ENCODE assay signal across 16 cellular contexts in the genomic region with DNA sequence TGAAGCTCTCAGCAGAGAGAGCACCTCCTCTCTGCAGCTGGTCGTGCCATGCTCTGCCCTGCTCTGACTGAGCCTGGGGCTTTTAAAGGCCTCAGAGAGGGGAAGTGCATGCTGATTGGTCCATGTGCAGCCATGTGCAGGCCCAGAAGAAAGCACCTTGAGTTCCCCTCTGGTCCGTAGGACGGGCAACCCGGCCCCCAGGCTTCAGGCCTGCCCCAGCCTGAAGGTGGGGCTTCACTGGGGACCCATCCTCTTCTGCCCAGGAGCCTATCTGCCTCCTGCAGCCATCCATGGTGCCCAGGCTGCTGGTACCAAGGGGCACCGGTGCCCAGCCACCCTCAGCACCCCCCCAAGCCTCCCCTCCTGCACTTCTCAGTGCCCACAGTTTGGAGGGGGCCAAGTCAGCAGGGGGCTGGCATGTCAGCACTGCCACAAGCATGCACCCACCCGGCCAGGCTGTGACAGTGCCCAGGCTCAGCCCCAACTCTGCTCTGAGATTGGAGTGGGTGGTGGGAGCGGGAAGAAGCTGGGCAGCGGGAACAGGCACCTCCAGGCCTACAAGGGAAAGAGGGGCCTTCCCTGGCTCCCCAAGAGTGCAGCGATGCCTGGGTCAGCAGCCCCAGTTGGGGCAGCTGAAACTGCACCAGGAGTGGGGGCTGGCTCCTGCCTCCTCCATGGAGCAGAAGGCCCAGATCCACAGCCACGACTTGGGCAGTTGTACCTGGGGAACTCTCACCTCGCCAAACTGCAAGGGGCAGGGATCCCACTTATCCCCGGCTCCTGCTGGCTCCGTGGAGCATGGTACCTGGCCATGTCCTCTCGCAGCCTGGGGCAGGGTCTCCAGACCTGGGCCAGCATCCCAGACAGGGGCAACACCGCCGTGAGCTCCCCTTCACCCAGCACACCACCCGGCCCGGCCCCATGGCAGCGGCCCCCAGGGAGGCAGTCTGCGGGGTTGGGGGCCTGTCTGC. TPM values are rescaled to one million over a fixed set of nuclear protein-coding genes. Genes with fewer than 3 reads are reported as not detected.
A peak's percentile ranks its signal among the peaks of the same experiment; 100 is the strongest.
DNase-seq lines count a peak whose midpoint lies in the region; ATAC-seq, FAIRE-seq and TF ChIP-seq lines count a peak whose summit lies in the region.
"Had no signal": no experiment of that assay in that cellular context is flagged by ENCODE, and none has a peak within 500 bp of the region (broad histone marks: within the 10 kb centered on the region; RNA-seq: fewer than 3 reads in every experiment).

No MANE protein-coding gene starts in this region.

- no peak overlapping the region for H3K56ac ChIP-seq in H1 (replicated peaks; ENCODE audit: insufficient read length, low read depth, low read length)

- H3K23ac ChIP-seq in H1 (ENCODE audit: insufficient read length), result no peak overlapping the region

- peaks cover 4 to 10% of the 10 kb centered on the region in 2 experiments; a peak in 2 of 4 replicates for H3K9me3 ChIP-seq in H1 (ENCODE audit: insufficient read depth in 2 of 2, low read depth in 1 of 2, low read length in 1 of 2)
- H3K9me3 ChIP-seq in tibial artery, result no peaks in the 10 kb centered on the region
- no peaks in the 10 kb centered on the region for H3K9me3 ChIP-seq in neural progenitor cell (ENCODE audit: low read depth)
- H3K9me3 ChIP-seq in CD4-positive, alpha-beta T cell (ENCODE audit: control insufficient read depth, low read length), result peaks cover 2% of the 10 kb centered on the region
- H3K9me3 ChIP-seq: testis had no signal

- H3K9ac ChIP-seq in H1 (replicated peaks in 1 of 4; ENCODE audit: extremely low read depth in 1 of 4, low read depth in 3 of 4, low read length in 3 of 4), result no peak overlapping the region
- H3K9ac ChIP-seq in neural progenitor cell, result no peak overlapping the region

- TF ChIP-seq CTCF in H1 (IDR thresholded peaks at IDR 0.05; ENCODE audit: control extremely low read depth in 1 of 3, insufficient read depth in 1 of 3, low read depth in 1 of 3, low read length in 3 of 3), result no peak
- no peak for TF ChIP-seq CTCF in tibial artery (IDR thresholded peaks at IDR 0.05)
- no peak for TF ChIP-seq CTCF in neural progenitor cell (IDR thresholded peaks at IDR 0.05)
- TF ChIP-seq CTCF in CD4-positive, alpha-beta T cell (IDR thresholded peaks at IDR 0.05), result no peak

- no peaks in the 10 kb centered on the region for H3K79me1 ChIP-seq in H1 (ENCODE audit: low read depth, low read length)

- no peak for FAIRE-seq in H1 (lab: Jason Lieb, UNC)
- FAIRE-seq: A549 had no signal

- peak; percentile 22 for DNase-seq in activated CD8-positive, alpha-beta memory T cell treated with anti-CD3 and anti-CD28 coated beads, Interleukin-2, amount 10 ng/mL, durations not matched to agents 7 days and 5 days
- DNase-seq in activated CD8-positive, alpha-beta memory T cell treated with anti-CD3 and anti-CD28 coated beads for 24 hours, result no peak
- no peak for DNase-seq in H1 (ENCODE audit: low read depth in 1 of 2, low spot score in 2 of 2)
- DNase-seq in mesenteric fat pad (ENCODE audit: low spot score), result peak; percentile 81
- DNase-seq in tibial artery, result peak in 1 of 2 donors; percentile 61
- no peak for DNase-seq in neural progenitor cell (ENCODE audit: low spot score)
- no peak for DNase-seq in NCI-H524 treated with DMSO at 0.1 percent for 48 hours (lab: John Stamatoyannopoulos, UW)
- DNase-seq in CD4-positive, alpha-beta T cell, result no peak
- DNase-seq: hippocampal formation, mesendoderm, NCI-H446 treated with DMSO at 0.1 percent for 48 hours, retina, T1000 had no signal

- no peak for TF ChIP-seq POLR2A in H1 (IDR thresholded peaks at IDR 0.05; ENCODE audit: control extremely low read depth in 1 of 2, low read depth in 2 of 2, low read length in 2 of 2)

- peaks cover 0 to 2% (median under 1%) of the 10 kb centered on the region in 4 experiments; a peak in 2 of 7 replicates for H3K4me1 ChIP-seq in H1 (replicated peaks in 1 of 4; ENCODE audit: control insufficient read depth in 3 of 4, insufficient read depth in 4 of 4, low read length in 3 of 4)
- H3K4me1 ChIP-seq in tibial artery, result peaks cover 0 to 49% (median 25%) of the 10 kb centered on the region in 4 donors
- no peaks in the 10 kb centered on the region for H3K4me1 ChIP-seq in neural progenitor cell
- H3K4me1 ChIP-seq: A549, testis had no signal

- H2BK12ac ChIP-seq in H1 (ENCODE audit: low read depth, low read length), result peak overlapping the region; percentile 75; the same call in 1 of the 2 replicates

- no peak for ATAC-seq in activated CD8-positive, alpha-beta memory T cell treated with anti-CD3 and anti-CD28 coated beads, Interleukin-2, amount 10 ng/mL, durations not matched to agents 7 days and 5 days
- ATAC-seq in CD4-positive, alpha-beta T cell (ENCODE audit: poor library complexity), result no peak

- no peak overlapping the region for H3K14ac ChIP-seq in H1 (ENCODE audit: insufficient read length)

- H3F3A ChIP-seq in neural progenitor cell (ENCODE audit: low read depth), result peaks cover 5% of the 10 kb centered on the region

- H3K18ac ChIP-seq in H1 (ENCODE audit: extremely low read depth, low read length), result no peak overlapping the region

- no peak overlapping the region for H4K5ac ChIP-seq in H1 (ENCODE audit: insufficient read length, low read depth, low read length)

- H2BK5ac ChIP-seq in H1 (ENCODE audit: low read depth, low read length), result no peak overlapping the region

- H3K4me3 ChIP-seq in H1 (ENCODE audit: extremely low read depth in 1 of 4, insufficient read depth in 2 of 4, low read depth in 3 of 4, low read length in 4 of 4) (no peak overlapping the region), tibial artery (no peak overlapping the region), neural progenitor cell (no peak overlapping the region)
- H3K4me3 ChIP-seq: A549, testis had no signal

- no peak overlapping the region for H4K91ac ChIP-seq in H1 (replicated peaks; ENCODE audit: insufficient read length, low read length)

- H3K36me3 ChIP-seq in H1 (ENCODE audit: control insufficient read depth in 2 of 4, insufficient read depth in 4 of 4, low read length in 3 of 4) (peaks cover 0 to 18% (median 0%) of the 10 kb centered on the region in 4 experiments; a peak in 5 of 8 replicates), tibial artery (peaks cover 26 to 35% (median 32%) of the 10 kb centered on the region in 3 donors), neural progenitor cell (no peaks in the 10 kb centered on the region)

- H4K8ac ChIP-seq in H1 (ENCODE audit: extremely low read depth, insufficient read depth, low read length), result no peak overlapping the region; the same call in none of the 2 replicates

- no peaks in the 10 kb centered on the region for H3K4me1 Mint-ChIP-seq in activated CD8-positive, alpha-beta memory T cell treated with anti-CD3 and anti-CD28 coated beads, Interleukin-2, amount 10 ng/mL, durations not matched to agents 7 days and 5 days
- peaks cover 2% of the 10 kb centered on the region for H3K4me1 Mint-ChIP-seq in neural progenitor cell
- no peaks in the 10 kb centered on the region for H3K4me1 Mint-ChIP-seq in CD4-positive, alpha-beta T cell (ENCODE audit: low read depth)

- no peak overlapping the region for H2AK5ac ChIP-seq in H1 (ENCODE audit: low read depth, low read length)

- peaks cover 7% of the 10 kb centered on the region for H3K27me3 Mint-ChIP-seq in activated CD8-positive, alpha-beta memory T cell treated with anti-CD3 and anti-CD28 coated beads, Interleukin-2, amount 10 ng/mL, durations not matched to agents 7 days and 5 days
- H3K27me3 Mint-ChIP-seq in neural progenitor cell (ENCODE audit: insufficient read depth, low read depth), result no peaks in the 10 kb centered on the region
- H3K27me3 Mint-ChIP-seq in CD4-positive, alpha-beta T cell, result peaks cover under 1% of the 10 kb centered on the region

- no peaks in the 10 kb centered on the region for H3K27me3 ChIP-seq in H1 (replicated peaks in 1 of 4; ENCODE audit: control insufficient read depth in 3 of 4, extremely low read depth in 1 of 4, insufficient read depth in 3 of 4, low read length in 3 of 4)
- no peaks in the 10 kb centered on the region for H3K27me3 ChIP-seq in tibial artery
- H3K27me3 ChIP-seq in neural progenitor cell, result no peaks in the 10 kb centered on the region
- peaks cover under 1% of the 10 kb centered on the region for H3K27me3 ChIP-seq in CD4-positive, alpha-beta T cell (ENCODE audit: control insufficient read depth, insufficient read depth, low read length)
- H3K27me3 ChIP-seq: testis had no signal

- no peak overlapping the region for H2BK15ac ChIP-seq in H1 (ENCODE audit: low read length)

- H4K20me1 ChIP-seq in H1 (replicated peaks in 1 of 2; ENCODE audit: control insufficient read depth in 1 of 2, insufficient read depth in 2 of 2, low read length in 2 of 2) (peaks cover 0 to 6% of the 10 kb centered on the region in 2 experiments), neural progenitor cell (ENCODE audit: low read depth) (no peaks in the 10 kb centered on the region)

- no peaks in the 10 kb centered on the region for H3K36me3 Mint-ChIP-seq in activated CD8-positive, alpha-beta memory T cell treated with anti-CD3 and anti-CD28 coated beads, Interleukin-2, amount 10 ng/mL, durations not matched to agents 7 days and 5 days
- peaks cover 9% of the 10 kb centered on the region for H3K36me3 Mint-ChIP-seq in neural progenitor cell
- H3K36me3 Mint-ChIP-seq in CD4-positive, alpha-beta T cell (ENCODE audit: low read depth), result peaks cover 5% of the 10 kb centered on the region

- no peak for TF ChIP-seq RAD21 in H1 (IDR thresholded peaks at IDR 0.05 in 1 of 2, conservative IDR thresholded peaks at IDR 0.05 in 1 of 2; ENCODE audit: low read depth in 2 of 2, low read length in 2 of 2)

- POLR2A ChIA-PET in H1 (lab: Charles Lee; ENCODE audit: partially characterized antibody), result interaction anchor here (1.1 kb wide), 1 partner anchor 23 kb away, joined by 3 read pairs; no protein-coding TSS in a partner anchor
- POLR2A ChIA-PET in CD4-positive, alpha-beta T cell (lab: Charles Lee), result no interaction called here

- intact Hi-C loops in tibial artery (cut with DNase I; ENCODE audit: low total_unique reads), result loop anchor here (10.0 kb wide), 1 partner anchor 585 kb away; no protein-coding TSS in a partner anchor
- intact Hi-C loops in CD4-positive, alpha-beta T cell (cut with DNase I, micrococcal nuclease), result no loop called here

- CTCF ChIA-PET in activated CD8-positive, alpha-beta memory T cell treated with anti-CD3 and anti-CD28 coated beads, Interleukin-2, amount 10 ng/mL, durations not matched to agents 7 days and 5 days (lab: Charles Lee), result no interaction called here
- CTCF ChIA-PET in H1 (lab: Charles Lee; ENCODE audit: partially characterized antibody), result interaction anchor here (0.9 to 2.6 kb wide), 8 partner anchors 8 to 155 kb away, joined by 3 to 19 read pairs (median 3); no protein-coding TSS in a partner anchor
- CTCF ChIA-PET in CD4-positive, alpha-beta T cell (lab: Charles Lee), result no interaction called here

- no peak overlapping the region for H2BK20ac ChIP-seq in H1 (ENCODE audit: low read length)

- H3K4me2 ChIP-seq in H1 (ENCODE audit: insufficient read depth in 1 of 2, low read depth in 2 of 2, low read length in 2 of 2) (no peak overlapping the region), neural progenitor cell (no peak overlapping the region)
- H3K4me2 ChIP-seq: A549 had no signal

- no peak for TF ChIP-seq EP300 in H1 (IDR thresholded peaks at IDR 0.05; ENCODE audit: borderline replicate concordance in 1 of 2, low read depth in 2 of 2, low read length in 2 of 2)

- H2AFZ ChIP-seq in H1 (ENCODE audit: low read length) (no peak overlapping the region), neural progenitor cell (replicated peaks) (no peak overlapping the region)

- no peaks in the 10 kb centered on the region for H3K9me3 Mint-ChIP-seq in activated CD8-positive, alpha-beta memory T cell treated with anti-CD3 and anti-CD28 coated beads, Interleukin-2, amount 10 ng/mL, durations not matched to agents 7 days and 5 days (ENCODE audit: low read depth)
- peaks cover 35% of the 10 kb centered on the region for H3K9me3 Mint-ChIP-seq in neural progenitor cell
- H3K9me3 Mint-ChIP-seq in CD4-positive, alpha-beta T cell, result peaks cover 2% of the 10 kb centered on the region

- H3K27ac ChIP-seq in H1 (ENCODE audit: low read depth, low read length) (no peak overlapping the region), tibial artery (peak overlapping the region; percentile 57 to 64), neural progenitor cell (no peak overlapping the region)
- no peak overlapping the region for H3K27ac ChIP-seq in CD4-positive, alpha-beta T cell (ENCODE audit: low read depth, low read length)
- H3K27ac ChIP-seq: A549 had no signal

- H2BK120ac ChIP-seq in H1 (replicated peaks; ENCODE audit: low read depth, low read length), result no peak overlapping the region

- no peak overlapping the region for H3K27ac Mint-ChIP-seq in activated CD8-positive, alpha-beta memory T cell treated with anti-CD3 and anti-CD28 coated beads, Interleukin-2, amount 10 ng/mL, durations not matched to agents 7 days and 5 days
- H3K27ac Mint-ChIP-seq in neural progenitor cell, result no peak overlapping the region
- no peak overlapping the region for H3K27ac Mint-ChIP-seq in CD4-positive, alpha-beta T cell

- H3K4ac ChIP-seq in H1 (replicated peaks; ENCODE audit: insufficient read length, low read depth, low read length), result no peak overlapping the region

- no peaks in the 10 kb centered on the region for H3K23me2 ChIP-seq in H1 (ENCODE audit: low read depth, low read length)

- no peak overlapping the region for H3K4me3 Mint-ChIP-seq in activated CD8-positive, alpha-beta memory T cell treated with anti-CD3 and anti-CD28 coated beads, Interleukin-2, amount 10 ng/mL, durations not matched to agents 7 days and 5 days
- H3K4me3 Mint-ChIP-seq in neural progenitor cell, result no peak overlapping the region
- no peak overlapping the region for H3K4me3 Mint-ChIP-seq in CD4-positive, alpha-beta T cell

- H3K79me2 ChIP-seq in H1 (ENCODE audit: control insufficient read depth in 1 of 2, insufficient read depth in 2 of 2, low read length in 2 of 2), result no peaks in the 10 kb centered on the region
- H3K79me2 ChIP-seq in neural progenitor cell (ENCODE audit: low read depth), result no peaks in the 10 kb centered on the region

- WGBS in H1 (ENCODE audit: extremely low coverage in 1 of 2, insufficient coverage in 1 of 2, insufficient read length in 1 of 2, insufficient replicate concordance in 2 of 2, low coverage in 1 of 2, low lambda C conversion rate in 2 of 2, missing lambda C conversion rate in 1 of 2), 2 experiments, result 90% methylated on average over 20 of the region's 20 CpGs; no CpG with 5 or more reads in 1 of the 2 experiments

RNA-seq across cellular contexts. Expression of gene COL6A2, which starts 11.6 kb away (rescaled TPM):
- 10 to 100 TPM in 1 of 2 experiments, 1 to 10 TPM in 1; 5.0 to 17.9 TPM for total RNA-seq in activated CD8-positive, alpha-beta memory T cell treated with anti-CD3 and anti-CD28 coated beads, Interleukin-2, amount 10 ng/mL, durations not matched to agents 7 days and 5 days
- 60.6 and 62.7 TPM in 2 replicates for total RNA-seq in H1 (2021; fragmentation: NEBNext Ultra II Directional; extraction: Animal tissue kit (Norgen Biotek cat#: 25700))
- 60.1 and 79.2 TPM in 2 replicates for polyA plus RNA-seq in H1 (2011; rRNA removed)
- 60.4 TPM for polyA plus RNA-seq in H1 (2011; cell fraction: cytosol; rRNA removed)
- 219 TPM for polyA plus RNA-seq in H1 (2011; cell fraction: nucleus; rRNA removed)
- 38.8 to 78.4 TPM (median 69.6 TPM) in 4 replicates for polyA plus RNA-seq in H1 (2012, experiment 1 of 2)
- polyA plus RNA-seq in H1 (2012, experiment 2 of 2), result 41.6 TPM
- 99.7 TPM for polyA plus RNA-seq in H1 (2013, experiment 1 of 2)
- polyA plus RNA-seq in H1 (2013, experiment 2 of 2), result 84.9 TPM
- 14.9 and 16.7 TPM in 2 replicates for polyA minus RNA-seq in H1 (2011; rRNA and poly(A)+ RNA removed)
- 30.5 TPM for polyA minus RNA-seq in H1 (2011; cell fraction: cytosol; rRNA and poly(A)+ RNA removed)
- 40.6 TPM for polyA minus RNA-seq in H1 (2011; cell fraction: nucleus; rRNA and poly(A)+ RNA removed)
- 735 TPM for total RNA-seq in mesenteric fat pad
- 5.2 and 22.8 TPM in 2 replicates for total RNA-seq in neural progenitor cell (ENCODE audit: low replicate concordance)
- total RNA-seq in CD4-positive, alpha-beta T cell, result 10 to 100 TPM; 24.1 to 26.4 TPM
- total RNA-seq: HT-29 had no signal

RNA-seq across cellular contexts. Expression of gene FTCD, which starts 45.8 kb away (rescaled TPM):
- not detected for total RNA-seq in activated CD8-positive, alpha-beta memory T cell treated with anti-CD3 and anti-CD28 coated beads, Interleukin-2, amount 10 ng/mL, durations not matched to agents 7 days and 5 days
- 3.3 and 6.0 TPM in 2 replicates for total RNA-seq in H1 (2021; fragmentation: NEBNext Ultra II Directional; extraction: Animal tissue kit (Norgen Biotek cat#: 25700))
- 4.9 and 7.3 TPM in 2 replicates for polyA plus RNA-seq in H1 (2011; rRNA removed)
- polyA plus RNA-seq in H1 (2011; cell fraction: cytosol; rRNA removed), result 5.2 TPM
- 21.4 TPM for polyA plus RNA-seq in H1 (2011; cell fraction: nucleus; rRNA removed)
- polyA plus RNA-seq in H1 (2012, experiment 1 of 2), result 5.9 to 9.8 TPM (median 7.8 TPM) in 4 replicates
- polyA plus RNA-seq in H1 (2012, experiment 2 of 2), result 2.3 TPM
- polyA plus RNA-seq in H1 (2013, experiment 1 of 2), result 3.9 TPM
- polyA plus RNA-seq in H1 (2013, experiment 2 of 2), result 4.0 TPM
- polyA minus RNA-seq in H1 (2011; rRNA and poly(A)+ RNA removed), result 3.0 and 4.7 TPM in 2 replicates
- 6.4 TPM for polyA minus RNA-seq in H1 (2011; cell fraction: cytosol; rRNA and poly(A)+ RNA removed)
- 6.1 TPM for polyA minus RNA-seq in H1 (2011; cell fraction: nucleus; rRNA and poly(A)+ RNA removed)
- total RNA-seq in mesenteric fat pad, result 0.32 TPM
- total RNA-seq in neural progenitor cell (ENCODE audit: low replicate concordance), result 0.96 TPM in 1 of 2 replicates, not detected in the other
- total RNA-seq in CD4-positive, alpha-beta T cell, result under 1 TPM; 0.17 to 0.44 TPM
- polyA plus RNA-seq: A549 had no signal

Comparison
In these comparisons a context has a peak if more than half of its experiments do, and no peak if none do; other contexts are left out.
1. DNase-seq: peak in activated CD8-positive, alpha-beta memory T cell treated with anti-CD3 and anti-CD28 coated beads, Interleukin-2, amount 10 ng/mL, durations not matched to agents 7 days and 5 days (single experiment) and mesenteric fat pad (single experiment); none in activated CD8-positive, alpha-beta memory T cell treated with anti-CD3 and anti-CD28 coated beads for 24 hours (single experiment), H1 (0 of 2), neural progenitor cell (single experiment), NCI-H524 treated with DMSO at 0.1 percent for 48 hours (single experiment) and CD4-positive, alpha-beta T cell (0 of 10).
2. H3K27ac ChIP-seq: peak in tibial artery (2 of 2); none in H1 (single experiment), neural progenitor cell (single experiment) and CD4-positive, alpha-beta T cell (single experiment).
3. RNA of gene COL6A2, which starts 11.6 kb away (total RNA-seq): 735 TPM in mesenteric fat pad (single experiment); 60.6 to 62.7 TPM in H1, 24.1 to 26.4 TPM in CD4-positive, alpha-beta T cell, 5.0 to 17.9 TPM in activated CD8-positive, alpha-beta memory T cell treated with anti-CD3 and anti-CD28 coated beads, Interleukin-2, amount 10 ng/mL, durations not matched to agents 7 days and 5 days and 5.2 to 22.8 TPM in neural progenitor cell; every median in the first group is over 10 times any median in the second.